28 cellular contexts compared by ENCODE assay signal in genomic region chr2:219020604-219021365, GRCh38. TPM values are rescaled to one million over a fixed set of nuclear protein-coding genes. Genes with fewer than 3 reads are reported as not detected.
DNase-seq lines count a peak whose midpoint lies in the region; ATAC-seq and TF ChIP-seq lines count a peak whose summit lies in the region.
"Had no signal": no experiment of that assay in that cellular context is flagged by ENCODE, and none has a peak within 500 bp of the region (broad histone marks: within the 10 kb centered on the region; RNA-seq: fewer than 3 reads in every experiment).

No MANE protein-coding gene starts in this region.

- H3K9me3 ChIP-seq in mammary epithelial cell (replicated peaks; ENCODE audit: insufficient read depth, low read length): no peaks in the 10 kb centered on the region
- no peaks in the 10 kb centered on the region for H3K9me3 ChIP-seq in upper lobe of right lung
- H3K9me3 ChIP-seq: adrenal gland; BLaER1 treated with 17β-estradiol and CSF1 and Interleukin-3, amounts not matched to agents 10 nM and 100 nM; breast epithelium; heart left ventricle; ovary had no signal

- H3K27ac ChIP-seq in mammary epithelial cell (ENCODE audit: insufficient read depth, low read depth, low read length) (no peak overlapping the region), upper lobe of right lung (no peak overlapping the region), brain microvascular endothelial cell (no peak overlapping the region)
- H3K27ac ChIP-seq: adrenal gland; BLaER1 treated with 17β-estradiol and CSF1 and Interleukin-3, amounts not matched to agents 10 nM and 100 nM; breast epithelium; heart left ventricle; ovary had no signal

- BruUV-seq in MCF 10A (replicated peaks; lab: Mats Ljungman, UMichigan) (no TSS peak), mammary epithelial cell (replicated peaks; lab: Mats Ljungman, UMichigan) (no TSS peak)

- DNase-seq in MCF 10A (ENCODE audit: unreplicated experiment) (peak; percentile 61), mammary epithelial cell (no peak), RPMI7951 (ENCODE audit: low read depth) (peak; percentile 34), fibroblast of pulmonary artery (ENCODE audit: low read depth) (peak; percentile 30), upper lobe of right lung (no peak), HUDEP-2 (lab: John Stamatoyannopoulos, UW; ENCODE audit: unreplicated experiment in 76 of 76) (no peak), brain microvascular endothelial cell (no peak)
- no peak for DNase-seq in stimulated activated naive CD4-positive, alpha-beta T cell treated with Interleukin-2 at 50 U/mL for 16 hours (lab: John Stamatoyannopoulos, UW)
- DNase-seq: activated B cell treated with CpG ODN at 0.5 μM for 24 hours; activated CD4-positive, alpha-beta T cell treated with anti-CD3 and anti-CD28 coated beads, Interleukin-2, amount 50 U/mL, for 48 hours; activated gamma-delta T cell treated with Interleukin-2 at 50 U/mL for 16 hours; activated T-cell treated with anti-CD3 and anti-CD28 coated beads for 4 hours; dermis blood vessel endothelial cell; heart left ventricle; KG1; naive thymus-derived CD8-positive, alpha-beta T cell; NCI-H1105; NCI-H2081; ovary; right cardiac atrium; stimulated activated CD4-positive, alpha-beta T cell treated with anti-CD3 and anti-CD28 coated beads, Interleukin-15, amount 100 ng/mL, for 24 hours; stimulated activated CD8-positive, alpha-beta memory T cell treated with anti-CD3 and anti-CD28 coated beads, Interleukin-4, amount 100 ng/mL, for 48 hours; T-helper 9 cell had no signal

- CTCF ChIA-PET in MCF 10A (lab: Yijun Ruan, JAX) (interaction anchor here (0.6 to 14.0 kb wide), 8 partner anchors 9 to 279 kb away, joined by 3 to 178 read pairs (median 4); no protein-coding TSS in a partner anchor), mammary epithelial cell (lab: Charles Lee; ENCODE audit: low non-redundant PET) (no interaction called here)

- no peak for TF ChIP-seq CTCF in MCF 10A (IDR thresholded peaks at IDR 0.05; ENCODE audit: unreplicated experiment)
- no peak for TF ChIP-seq CTCF in mammary epithelial cell (conservative IDR thresholded peaks at IDR 0.05 in 1 of 2, IDR thresholded peaks at IDR 0.05 in 1 of 2; ENCODE audit: extremely low read depth in 1 of 2, insufficient read depth in 1 of 2, low read depth in 1 of 2, low read length in 2 of 2)
- TF ChIP-seq CTCF in fibroblast of pulmonary artery (IDR thresholded peaks at IDR 0.05; ENCODE audit: low read length, missing control alignments): no peak
- no peak for TF ChIP-seq CTCF in upper lobe of right lung (IDR thresholded peaks at IDR 0.05)
- TF ChIP-seq CTCF in brain microvascular endothelial cell (IDR thresholded peaks at IDR 0.05; ENCODE audit: low read depth, low read length, missing control alignments): no peak

- no peaks in the 10 kb centered on the region for H3K27me3 Mint-ChIP-seq in MCF 10A (ENCODE audit: insufficient read depth, unreplicated experiment)

- H2AFZ ChIP-seq in mammary epithelial cell (ENCODE audit: low read depth, low read length): no peak overlapping the region

- no peak overlapping the region for H3K9ac ChIP-seq in mammary epithelial cell (ENCODE audit: insufficient read depth, low read length)
- H3K9ac ChIP-seq: BLaER1 treated with 17β-estradiol and CSF1 and Interleukin-3, amounts not matched to agents 10 nM and 100 nM had no signal

- H3K4me3 ChIP-seq in mammary epithelial cell (replicated peaks in 1 of 3; ENCODE audit: insufficient read depth in 1 of 3, low read depth in 2 of 3, low read length in 3 of 3) (no peak overlapping the region), fibroblast of pulmonary artery (replicated peaks; ENCODE audit: low read depth, low read length) (no peak overlapping the region), upper lobe of right lung (no peak overlapping the region), brain microvascular endothelial cell (ENCODE audit: low read depth, low read length) (no peak overlapping the region)
- H3K4me3 ChIP-seq: adrenal gland; BLaER1 treated with 17β-estradiol and CSF1 and Interleukin-3, amounts not matched to agents 10 nM and 100 nM; breast epithelium; heart left ventricle; ovary had no signal

- intact Hi-C loops in MCF 10A (cut with micrococcal nuclease): no loop called here
- intact Hi-C loops in mammary epithelial cell (cut with micrococcal nuclease): no loop called here
- intact Hi-C loops in upper lobe of right lung (cut with DNase I): loop anchor here (10.0 kb wide), 1 partner anchor 134 kb away; no protein-coding TSS in a partner anchor

- no peaks in the 10 kb centered on the region for H3K36me3 ChIP-seq in mammary epithelial cell (ENCODE audit: insufficient read depth, low read length)
- no peaks in the 10 kb centered on the region for H3K36me3 ChIP-seq in upper lobe of right lung
- no peaks in the 10 kb centered on the region for H3K36me3 ChIP-seq in brain microvascular endothelial cell (replicated peaks)
- H3K36me3 ChIP-seq: adrenal gland; BLaER1 treated with 17β-estradiol and CSF1 and Interleukin-3, amounts not matched to agents 10 nM and 100 nM; breast epithelium; heart left ventricle; ovary had no signal

- dilution Hi-C loops in mammary epithelial cell (cut with HindIII; ENCODE audit: low sequenced_read_pairs): no loop called here

- H3K27me3 ChIP-seq in mammary epithelial cell (ENCODE audit: insufficient read depth, low read length) (peaks cover 5% of the 10 kb centered on the region), upper lobe of right lung (peaks cover 8% of the 10 kb centered on the region), brain microvascular endothelial cell (replicated peaks) (peaks cover 2% of the 10 kb centered on the region)
- H3K27me3 ChIP-seq: adrenal gland; BLaER1 treated with 17β-estradiol and CSF1 and Interleukin-3, amounts not matched to agents 10 nM and 100 nM; breast epithelium; ovary had no signal

- H4K20me1 ChIP-seq in mammary epithelial cell (ENCODE audit: insufficient read depth, low read length): no peaks in the 10 kb centered on the region

- no peaks in the 10 kb centered on the region for H3K9me3 Mint-ChIP-seq in MCF 10A (ENCODE audit: unreplicated experiment)
- H3K9me3 Mint-ChIP-seq: activated B cell treated with CpG ODN at 0.5 μM for 24 hours; mesothelial cell of epicardium; naive thymus-derived CD8-positive, alpha-beta T cell had no signal

- H3K36me3 Mint-ChIP-seq in MCF 10A (ENCODE audit: insufficient read depth, unreplicated experiment): peaks cover 4% of the 10 kb centered on the region
- H3K36me3 Mint-ChIP-seq: mesothelial cell of epicardium; naive thymus-derived CD8-positive, alpha-beta T cell had no signal

- WGBS in mammary epithelial cell (ENCODE audit: low coverage, missing lambda C conversion rate): 41% methylated on average over 11 of the region's 11 CpGs

- no peaks in the 10 kb centered on the region for H3K79me2 ChIP-seq in mammary epithelial cell (ENCODE audit: insufficient read depth, low read length)

- no peaks in the 10 kb centered on the region for H3K4me1 Mint-ChIP-seq in MCF 10A (ENCODE audit: insufficient read depth, unreplicated experiment)
- H3K4me1 Mint-ChIP-seq: activated B cell treated with CpG ODN at 0.5 μM for 24 hours; mesothelial cell of epicardium; naive thymus-derived CD8-positive, alpha-beta T cell had no signal

- H3K4me2 ChIP-seq in mammary epithelial cell (ENCODE audit: insufficient read depth, low read depth, low read length): no peak overlapping the region
- H3K4me2 ChIP-seq: BLaER1 treated with 17β-estradiol and CSF1 and Interleukin-3, amounts not matched to agents 10 nM and 100 nM had no signal

- POLR2A ChIA-PET in MCF 10A (lab: Yijun Ruan, JAX): interaction anchor here (0.6 to 0.7 kb wide), 2 partner anchors 22 to 261 kb away, joined by 3 to 4 read pairs; no protein-coding TSS in a partner anchor

- no peak overlapping the region for H3K27ac Mint-ChIP-seq in MCF 10A (ENCODE audit: low read depth, unreplicated experiment)
- H3K27ac Mint-ChIP-seq: activated B cell treated with CpG ODN at 0.5 μM for 24 hours; mesothelial cell of epicardium; naive thymus-derived CD8-positive, alpha-beta T cell had no signal

- H3K4me1 ChIP-seq in mammary epithelial cell (ENCODE audit: insufficient read depth, low read length) (no peaks in the 10 kb centered on the region), upper lobe of right lung (no peaks in the 10 kb centered on the region)
- H3K4me1 ChIP-seq: adrenal gland, breast epithelium, heart left ventricle had no signal

- H3K4me3 Mint-ChIP-seq in MCF 10A (ENCODE audit: unreplicated experiment): no peak overlapping the region
- H3K4me3 Mint-ChIP-seq: activated B cell treated with CpG ODN at 0.5 μM for 24 hours; mesothelial cell of epicardium; naive thymus-derived CD8-positive, alpha-beta T cell had no signal

- in situ Hi-C loops in mammary epithelial cell (cut with MboI; ENCODE audit: low sequenced_read_pairs in 2 of 2): loop anchor here in 1 of 2 donors (10.0 kb wide), 1 partner anchor 134 kb away; no protein-coding TSS in a partner anchor
- in situ Hi-C loops in brain microvascular endothelial cell (cut with HindIII; ENCODE audit: low pct_ligation_motif_present, low sequenced_read_pairs): no loop called here

- ATAC-seq in upper lobe of right lung: peak; percentile 15
- ATAC-seq: heart left ventricle; naive thymus-derived CD8-positive, alpha-beta T cell had no signal

RNA-seq across cellular contexts. Expression of gene CFAP65, which starts 20.5 kb away (rescaled TPM):
- total RNA-seq in MCF 10A (2022): not detected in 2 replicates
- under 1 TPM in 1 of 2 donors, not detected in 1; 0.50 TPM for total RNA-seq in mammary epithelial cell
- polyA plus RNA-seq in mammary epithelial cell: 0.01 TPM
- polyA minus RNA-seq in mammary epithelial cell: not detected
- total RNA-seq in RPMI7951 (2014; rRNA removed; shearing (Covaris generic)): 0.10 and 0.12 TPM in 2 replicates
- total RNA-seq in upper lobe of right lung: not detected
- total RNA-seq: activated B cell treated with CpG ODN at 0.5 μM for 24 hours; dermis blood vessel endothelial cell; mesothelial cell of epicardium; naive thymus-derived CD8-positive, alpha-beta T cell; NCI-H460; right cardiac atrium had no signal
- polyA plus RNA-seq: heart left ventricle, right cardiac atrium had no signal

RNA-seq across cellular contexts. Expression of gene CRYBA2, which starts 27.6 kb away (rescaled TPM):
- not detected in 2 replicates for total RNA-seq in MCF 10A (2022)
- total RNA-seq in mammary epithelial cell: not detected
- polyA plus RNA-seq in mammary epithelial cell: 0.12 TPM
- not detected for polyA minus RNA-seq in mammary epithelial cell
- total RNA-seq in RPMI7951 (2014; rRNA removed; shearing (Covaris generic)): 0.20 TPM in 1 of 2 replicates, not detected in the other
- total RNA-seq in upper lobe of right lung: not detected
- total RNA-seq: activated B cell treated with CpG ODN at 0.5 μM for 24 hours; breast epithelium; dermis blood vessel endothelial cell; heart left ventricle; mesothelial cell of epicardium; naive thymus-derived CD8-positive, alpha-beta T cell; NCI-H460; ovary; right cardiac atrium had no signal
- polyA plus RNA-seq: heart left ventricle; naive thymus-derived CD8-positive, alpha-beta T cell; ovary; right cardiac atrium had no signal

RNA-seq across cellular contexts. Expression of gene FEV, which starts 35.8 kb away (rescaled TPM):
- total RNA-seq in MCF 10A (2022) (not detected in 2 replicates), mammary epithelial cell (not detected), upper lobe of right lung (not detected)
- polyA plus RNA-seq in mammary epithelial cell: not detected
- polyA minus RNA-seq in mammary epithelial cell: not detected
- not detected in 2 replicates for total RNA-seq in RPMI7951 (2014; rRNA removed; shearing (Covaris generic))
- total RNA-seq: activated B cell treated with CpG ODN at 0.5 μM for 24 hours; breast epithelium; dermis blood vessel endothelial cell; heart left ventricle; naive thymus-derived CD8-positive, alpha-beta T cell; NCI-H460; right cardiac atrium had no signal
- polyA plus RNA-seq: heart left ventricle; naive thymus-derived CD8-positive, alpha-beta T cell; ovary; right cardiac atrium had no signal

RNA-seq across cellular contexts. Expression of gene IHH, which starts 39.9 kb away (rescaled TPM):
- total RNA-seq in MCF 10A (2022): not detected in 2 replicates
- under 1 TPM in 1 of 2 donors, not detected in 1; 0.17 TPM for total RNA-seq in mammary epithelial cell
- polyA plus RNA-seq in mammary epithelial cell: 0.02 TPM
- not detected for polyA minus RNA-seq in mammary epithelial cell
- not detected in 2 replicates for total RNA-seq in RPMI7951 (2014; rRNA removed; shearing (Covaris generic))
- total RNA-seq in upper lobe of right lung: 0.69 TPM
- total RNA-seq: activated B cell treated with CpG ODN at 0.5 μM for 24 hours; dermis blood vessel endothelial cell; heart left ventricle; naive thymus-derived CD8-positive, alpha-beta T cell; NCI-H460; right cardiac atrium had no signal
- polyA plus RNA-seq: heart left ventricle; naive thymus-derived CD8-positive, alpha-beta T cell had no signal

Comparison
In these comparisons a context has a peak if more than half of its experiments do, and no peak if none do; other contexts are left out.
1. DNase-seq: peak in MCF 10A (single experiment), RPMI7951 (single experiment) and fibroblast of pulmonary artery (single experiment); none in mammary epithelial cell (single experiment), upper lobe of right lung (single experiment), HUDEP-2 (0 of 76), brain microvascular endothelial cell (single experiment) and stimulated activated naive CD4-positive, alpha-beta T cell treated with Interleukin-2 at 50 U/mL for 16 hours (single experiment).